In genomic region chr12:3647504-3647903, GRCh38 we compare ENCODE assay signal across 23 cellular contexts.
"Had no signal": no experiment of that assay in that cellular context is flagged by ENCODE, and none has a peak within 500 bp of the region (broad histone marks: within the 10 kb centered on the region; RNA-seq: fewer than 3 reads in every experiment).

No MANE protein-coding gene starts in this region.

- H3K4me3 ChIP-seq: ascending aorta, gastroesophageal sphincter, heart left ventricle, left lung, pancreas, right lobe of liver, SJSA1, smooth muscle cell, transverse colon, uterus had no signal

- H3K4me3 Mint-ChIP-seq: activated CD4-positive, alpha-beta T cell treated with anti-CD3 and anti-CD28 coated beads, Interleukin-2, amount 10 ng/mL, durations not matched to agents 7 days and 5 days; mesothelial cell of epicardium; stimulated activated naive B cell treated with anti-CD40 and anti-IgM and Interleukin-4, amounts not matched to agents 10 μg/mL and 1 μg/mL and 100 μg/mL, for 72 hours had no signal

- DNase-seq: activated CD4-positive, alpha-beta T cell treated with anti-CD3 and anti-CD28 coated beads, Interleukin-2, amount 10 ng/mL, durations not matched to agents 7 days and 5 days; activated CD4-positive, CD25-positive, alpha-beta regulatory T cell; activated CD8-positive, alpha-beta memory T cell treated with anti-CD3 and anti-CD28 coated beads for 24 hours; activated CD8-positive, alpha-beta memory T cell treated with anti-CD3 and anti-CD28 coated beads, Interleukin-2, amount 50 U/mL, for 48 hours; activated naive CD4-positive, alpha-beta T cell treated with Interleukin-2 at 50 U/mL for 16 hours; cortex of kidney; effector CD4-positive, alpha-beta T cell; heart left ventricle; left lung; pancreas; right lobe of liver; stimulated activated CD4-positive, alpha-beta T cell treated with anti-CD3 and anti-CD28 coated beads, Interleukin-4, amount 100 ng/mL, for 24 hours; stimulated activated naive B cell treated with anti-CD40 and anti-IgM and Interleukin-4, amounts not matched to agents 10 μg/mL and 1 μg/mL and 100 μg/mL, for 72 hours; T-helper 2 cell; transverse colon; uterus had no signal

- H3K4me2 ChIP-seq: smooth muscle cell had no signal

- H3K36me3 ChIP-seq: ascending aorta, pancreas, right lobe of liver, SJSA1, uterus had no signal

- H3K27me3 ChIP-seq: ascending aorta, gastroesophageal sphincter, heart left ventricle, left lung, pancreas, right lobe of liver, transverse colon, uterus had no signal

- H3K9me3 Mint-ChIP-seq: activated CD4-positive, alpha-beta T cell treated with anti-CD3 and anti-CD28 coated beads, Interleukin-2, amount 10 ng/mL, durations not matched to agents 7 days and 5 days; activated T-helper 2 cell treated with anti-CD3 and anti-CD28 coated beads, Interferon-gamma antibody, Interleukin-2, Interleukin-4, amounts not matched to agents 10 μg/mL and 5 μg/mL and 100 μg/mL, durations not matched to agents 14 hours and 24 hours and 36 hours; mesothelial cell of epicardium; stimulated activated naive B cell treated with anti-CD40 and anti-IgM and Interleukin-4, amounts not matched to agents 10 μg/mL and 1 μg/mL and 100 μg/mL, for 72 hours had no signal

- H3K4me1 ChIP-seq: ascending aorta, gastroesophageal sphincter, left lung, pancreas, right lobe of liver, SJSA1, transverse colon, uterus had no signal

- H3K27ac Mint-ChIP-seq: activated CD4-positive, alpha-beta T cell treated with anti-CD3 and anti-CD28 coated beads, Interleukin-2, amount 10 ng/mL, durations not matched to agents 7 days and 5 days; activated T-helper 2 cell treated with anti-CD3 and anti-CD28 coated beads, Interferon-gamma antibody, Interleukin-2, Interleukin-4, amounts not matched to agents 10 μg/mL and 5 μg/mL and 100 μg/mL, durations not matched to agents 14 hours and 24 hours and 36 hours; mesothelial cell of epicardium had no signal

- H3K36me3 Mint-ChIP-seq: mesothelial cell of epicardium had no signal

- H3K27ac ChIP-seq: ascending aorta, gastroesophageal sphincter, heart left ventricle, left lung, right lobe of liver, SJSA1, transverse colon, uterus had no signal

- H3K9me3 ChIP-seq: ascending aorta, gastroesophageal sphincter, heart left ventricle, left lung, pancreas, right lobe of liver, SJSA1, transverse colon, uterus had no signal

- H3K27me3 Mint-ChIP-seq: activated CD4-positive, alpha-beta T cell treated with anti-CD3 and anti-CD28 coated beads, Interleukin-2, amount 10 ng/mL, durations not matched to agents 7 days and 5 days; stimulated activated naive B cell treated with anti-CD40 and anti-IgM and Interleukin-4, amounts not matched to agents 10 μg/mL and 1 μg/mL and 100 μg/mL, for 72 hours had no signal

- ATAC-seq: esophagus mucosa; gastroesophageal sphincter; left lung; stimulated activated naive B cell treated with anti-CD40 and anti-IgM and Interleukin-4, amounts not matched to agents 10 μg/mL and 1 μg/mL and 100 μg/mL, for 72 hours had no signal
